8 cellular contexts compared by ENCODE assay signal in genomic region chr3:113736548-113737089, GRCh38. TPM values are rescaled to one million over a fixed set of nuclear protein-coding genes. Genes with fewer than 3 reads are reported as not detected.
DNase-seq lines count a peak whose midpoint lies in the region; ATAC-seq and TF ChIP-seq lines count a peak whose summit lies in the region.

No MANE protein-coding gene starts in this region.

- peaks cover 2% of the 10 kb centered on the region for H3K36me3 Mint-ChIP-seq in activated naive CD4-positive, alpha-beta T cell treated with anti-CD3 and anti-CD28 coated beads, Interleukin-2, amount 10 ng/mL, durations not matched to agents 7 days and 5 days
- H3K36me3 Mint-ChIP-seq in T-helper 17 cell (ENCODE audit: low read depth) = no peaks in the 10 kb centered on the region

- H3K4me1 Mint-ChIP-seq in activated naive CD4-positive, alpha-beta T cell treated with anti-CD3 and anti-CD28 coated beads, Interleukin-2, amount 10 ng/mL, durations not matched to agents 7 days and 5 days = peaks cover 31% of the 10 kb centered on the region
- peaks cover 30% of the 10 kb centered on the region for H3K4me1 Mint-ChIP-seq in T-helper 17 cell

- H3K9me2 ChIP-seq in HCT116 (ENCODE audit: insufficient read depth) = no peaks in the 10 kb centered on the region

- POLR2A ChIA-PET in HCT116 (lab: Charles Lee) = interaction anchor here (0.6 to 1.2 kb wide), 2 partner anchors 10 to 40 kb away, joined by 5 to 7 read pairs; partner anchors contain the start of genes ATP6V1A, NAA50 and USF3

- intact Hi-C loops in HCT116 (cut with micrococcal nuclease) (loop anchor here (1.0 to 5.0 kb wide), 4 partner anchors 102 to 416 kb away; partner anchors contain the start of gene GRAMD1C), mucosa of descending colon (cut with DNase I, micrococcal nuclease) (loop anchor here in 1 of 2 donors (5.0 kb wide), 1 partner anchor 176 kb away; no protein-coding TSS in a partner anchor)

- no TSS peak for BruUV-seq in HCT116 (replicated peaks; lab: Mats Ljungman, UMichigan)

- no peaks in the 10 kb centered on the region for H3K27me3 Mint-ChIP-seq in activated naive CD4-positive, alpha-beta T cell treated with anti-CD3 and anti-CD28 coated beads, Interleukin-2, amount 10 ng/mL, durations not matched to agents 7 days and 5 days
- H3K27me3 Mint-ChIP-seq in T-helper 17 cell = no peaks in the 10 kb centered on the region

- no peak overlapping the region for H3K4me3 ChIP-seq in HCT116 (replicated peaks in 1 of 2; ENCODE audit: low read depth in 1 of 2, low read length in 2 of 2)
- H3K4me3 ChIP-seq in NB4 (ENCODE audit: low read depth, low read length) = no peak overlapping the region
- H3K4me3 ChIP-seq in endocrine pancreas (ENCODE audit: control insufficient read depth, insufficient read depth, low read length) = peak overlapping the region; percentile 48
- no peak overlapping the region for H3K4me3 ChIP-seq in mucosa of descending colon

- no peak overlapping the region for H3K27ac Mint-ChIP-seq in activated naive CD4-positive, alpha-beta T cell treated with anti-CD3 and anti-CD28 coated beads, Interleukin-2, amount 10 ng/mL, durations not matched to agents 7 days and 5 days
- peak overlapping the region; percentile 83 for H3K27ac Mint-ChIP-seq in T-helper 17 cell

- H4K20me1 ChIP-seq in HCT116 (ENCODE audit: insufficient read depth) = peaks cover 70% of the 10 kb centered on the region

- ATAC-seq in HCT116 (peak; percentile 78), T-helper 17 cell (peak; percentile 90), mucosa of descending colon (peak; percentile 76), HG03097 (IDR thresholded peaks at IDR 0.05; ENCODE audit: low FRiP score, unreplicated experiment) (no peak)

- CTCF ChIA-PET in activated naive CD4-positive, alpha-beta T cell treated with anti-CD3 and anti-CD28 coated beads, Interleukin-2, amount 10 ng/mL, durations not matched to agents 7 days and 5 days (lab: Charles Lee) = interaction anchor here (0.8 to 3.6 kb wide), 21 partner anchors 9 to 416 kb away, joined by 3 to 50 read pairs (median 4); partner anchors contain the start of genes ATP6V1A, GRAMD1C and NAA50
- CTCF ChIA-PET in HCT116 (lab: Charles Lee) = interaction anchor here (0.6 to 2.5 kb wide), 13 partner anchors 9 to 682 kb away, joined by 3 to 29 read pairs (median 4); partner anchors contain the start of genes GRAMD1C and NAA50

- H3K4me2 ChIP-seq in HCT116 (ENCODE audit: low read length) = no peak overlapping the region

- H3K4me3 Mint-ChIP-seq in activated naive CD4-positive, alpha-beta T cell treated with anti-CD3 and anti-CD28 coated beads, Interleukin-2, amount 10 ng/mL, durations not matched to agents 7 days and 5 days = no peak overlapping the region
- H3K4me3 Mint-ChIP-seq in T-helper 17 cell = no peak overlapping the region

- peak; percentile 34 for DNase-seq in activated naive CD4-positive, alpha-beta T cell treated with anti-CD3 and anti-CD28 coated beads, Interleukin-2, amount 10 ng/mL, durations not matched to agents 7 days and 5 days
- DNase-seq in activated naive CD4-positive, alpha-beta T cell treated with anti-CD3 and anti-CD28 coated beads, Interleukin-2, amount 50 U/mL, for 16 hours = no peak
- peak; percentile 36 for DNase-seq in HCT116 (ENCODE audit: low read depth, low spot score)
- DNase-seq in NB4 (ENCODE audit: low read depth) = peak; percentile 78
- DNase-seq in T-helper 17 cell = no peak
- no peak for DNase-seq in mucosa of descending colon

- H3K36me3 ChIP-seq in HCT116 (ENCODE audit: control insufficient read depth in 1 of 2, insufficient read depth in 2 of 2, low read length in 2 of 2) (peaks cover 2 to 13% of the 10 kb centered on the region in 2 experiments; a peak in 2 of 4 replicates), endocrine pancreas (ENCODE audit: control insufficient read depth, insufficient read depth, low read length) (no peaks in the 10 kb centered on the region), mucosa of descending colon (ENCODE audit: low read depth) (no peaks in the 10 kb centered on the region)

- peaks cover 100% of the 10 kb centered on the region for H3K79me2 ChIP-seq in HCT116 (ENCODE audit: insufficient read depth, low read length)

- TF ChIP-seq POLR2A in HCT116 (IDR thresholded peaks at IDR 0.05; ENCODE audit: borderline replicate concordance, extremely low read depth, insufficient read depth, insufficient read length) = no peak
- TF ChIP-seq POLR2A in NB4 (IDR thresholded peaks at IDR 0.05; ENCODE audit: extremely low read depth, insufficient read length) = no peak

- H3K27me3 ChIP-seq in HCT116 (ENCODE audit: insufficient read depth, low read length) (no peaks in the 10 kb centered on the region), endocrine pancreas (ENCODE audit: control insufficient read depth, insufficient read depth, low read length) (no peaks in the 10 kb centered on the region)

- peak; percentile 43 to 71 (median 61) for TF ChIP-seq CTCF in HCT116 (IDR thresholded peaks at IDR 0.05 in 2 of 3, conservative IDR thresholded peaks at IDR 0.05 in 1 of 3; ENCODE audit: borderline replicate concordance in 1 of 3, insufficient read depth in 1 of 3, low read depth in 2 of 3, low read length in 2 of 3)
- peak; percentile 30 for TF ChIP-seq CTCF in NB4 (IDR thresholded peaks at IDR 0.05; ENCODE audit: low read depth, low read length)
- TF ChIP-seq CTCF in mucosa of descending colon (IDR thresholded peaks at IDR 0.05) = no peak

- RAD21 ChIA-PET in HCT116 (lab: Charles Lee; ENCODE audit: low non-redundant PET in 1 of 2, low total read pairs in 2 of 2, uncharacterized antibody in 2 of 2, unreplicated experiment in 2 of 2) = interaction anchor here in 1 of 2 experiments (1.2 kb wide), 1 partner anchor 176 kb away, joined by 4 read pairs; no protein-coding TSS in a partner anchor

- no peaks in the 10 kb centered on the region for H3K9me3 Mint-ChIP-seq in activated naive CD4-positive, alpha-beta T cell treated with anti-CD3 and anti-CD28 coated beads, Interleukin-2, amount 10 ng/mL, durations not matched to agents 7 days and 5 days

- H2AFZ ChIP-seq in HCT116 (ENCODE audit: low read depth, low read length, poor library complexity, severe bottlenecking) = no peak overlapping the region

- TF ChIP-seq RAD21 in HCT116 (IDR thresholded peaks at IDR 0.05; ENCODE audit: low read depth) = peak; percentile 77

- H3K4me1 ChIP-seq in HCT116 (ENCODE audit: control insufficient read depth in 1 of 2, insufficient read depth in 2 of 2, low read length in 2 of 2) (0 out of 4 replicates have a peak, but pooled peaks cover 0 to 2% of the 10 kb centered on the region in 2 experiments), endocrine pancreas (ENCODE audit: control insufficient read depth, insufficient read depth, low read length) (peaks cover 6% of the 10 kb centered on the region), mucosa of descending colon (ENCODE audit: low read depth) (no peaks in the 10 kb centered on the region)

- H3K9me3 ChIP-seq in HCT116 (ENCODE audit: control insufficient read depth in 1 of 2, insufficient read depth in 1 of 2, low read depth in 1 of 2, low read length in 2 of 2) = no peaks in the 10 kb centered on the region
- no peaks in the 10 kb centered on the region for H3K9me3 ChIP-seq in T-helper 17 cell (ENCODE audit: control insufficient read depth, low read length, poor library complexity, severe bottlenecking)
- H3K9me3 ChIP-seq in endocrine pancreas (ENCODE audit: control insufficient read depth, low read length) = no peaks in the 10 kb centered on the region
- no peaks in the 10 kb centered on the region for H3K9me3 ChIP-seq in mucosa of descending colon

- H3K9ac ChIP-seq in HCT116 (ENCODE audit: low read length) = no peak overlapping the region
- H3K9ac ChIP-seq in endocrine pancreas (ENCODE audit: control insufficient read depth, insufficient read depth, low read length) = no peak overlapping the region

- no peak overlapping the region for H3K27ac ChIP-seq in HCT116 (ENCODE audit: low read depth, low read length)

TF ChIP-seq in HCT116, 20 proteins besides CTCF, POLR2A, EP300 and RAD21:
- TF ChIP-seq SP1 (IDR thresholded peaks at IDR 0.05; ENCODE audit: low read depth) = no peak
TF ChIP-seq in HCT116: peak in this region for 0.

RNA-seq across cellular contexts. Expression of gene NAA50, which starts 9.4 kb away (rescaled TPM):
- 233 TPM for total RNA-seq in HCT116 (2021; ENCODE audit: unreplicated experiment)
- polyA plus RNA-seq in HCT116 (2012) = 101 and 105 TPM in 2 replicates
- total RNA-seq in T-helper 17 cell = 10 to 100 TPM; 44.8 to 49.4 TPM
- 10 to 100 TPM; 74.4 to 99.1 (median 95.9) TPM for total RNA-seq in mucosa of descending colon

RNA-seq across cellular contexts. Expression of gene ATP6V1A, which starts 10.2 kb away (rescaled TPM):
- 54.7 TPM for total RNA-seq in HCT116 (2021; ENCODE audit: unreplicated experiment)
- 10.2 and 12.9 TPM in 2 replicates for polyA plus RNA-seq in HCT116 (2012)
- 10 to 100 TPM; 15.1 to 18.3 TPM for total RNA-seq in T-helper 17 cell
- 10 to 100 TPM; 58.7 to 82.6 (median 65.7) TPM for total RNA-seq in mucosa of descending colon

RNA-seq across cellular contexts. Expression of gene USF3, which starts 40.2 kb away (rescaled TPM):
- total RNA-seq in HCT116 (2021; ENCODE audit: unreplicated experiment) (13.5 TPM), T-helper 17 cell (10 to 100 TPM; 28.4 to 31.9 TPM), mucosa of descending colon (10 to 100 TPM; 24.5 to 31.4 (median 26.7) TPM)
- polyA plus RNA-seq in HCT116 (2012) = 4.0 and 4.1 TPM in 2 replicates

Comparison
In these comparisons a context has a peak if more than half of its experiments do, and no peak if none do; other contexts are left out.
1. DNase-seq: peak in activated naive CD4-positive, alpha-beta T cell treated with anti-CD3 and anti-CD28 coated beads, Interleukin-2, amount 10 ng/mL, durations not matched to agents 7 days and 5 days (single experiment), HCT116 (single experiment) and NB4 (single experiment); none in activated naive CD4-positive, alpha-beta T cell treated with anti-CD3 and anti-CD28 coated beads, Interleukin-2, amount 50 U/mL, for 16 hours (single experiment), T-helper 17 cell (0 of 3) and mucosa of descending colon (0 of 3).